17 cellular contexts compared by ENCODE assay signal in the genomic region with DNA sequence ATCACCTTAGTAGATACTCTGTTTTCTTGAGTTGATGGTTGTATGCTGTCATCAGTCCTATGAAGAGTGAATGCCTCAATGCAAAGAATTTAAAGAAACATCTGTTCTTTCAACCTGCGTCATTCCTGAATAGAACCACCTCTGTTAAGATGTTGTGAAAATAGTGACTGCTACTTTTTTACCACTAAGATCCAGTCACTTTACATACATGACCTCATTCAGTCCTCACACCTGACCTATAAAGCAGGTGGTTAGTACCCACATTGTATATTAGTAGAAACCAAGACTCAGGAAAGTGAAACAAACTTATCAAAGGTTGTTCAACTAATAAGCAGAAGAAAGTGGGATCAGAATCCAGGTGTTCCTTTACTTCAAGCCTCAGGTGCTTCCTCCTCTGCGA.
DNase-seq lines count a peak whose midpoint lies in the region; ATAC-seq and TF ChIP-seq lines count a peak whose summit lies in the region.
"Had no signal": no experiment of that assay in that cellular context is flagged by ENCODE, and none has a peak within 500 bp of the region (broad histone marks: within the 10 kb centered on the region; RNA-seq: fewer than 3 reads in every experiment).

No MANE protein-coding gene starts in this region.

- DNase-seq in RPMI8226 (peak; percentile 30), tibial artery (no peak), SIG-M5 treated with dmso at 0.1 percent for 504 hours (lab: John Stamatoyannopoulos, UW; ENCODE audit: unreplicated experiment) (no peak), SIG-M5 (lab: John Stamatoyannopoulos, UW) (no peak)
- DNase-seq in naive thymus-derived CD4-positive, alpha-beta T cell, result no peak
- DNase-seq: activated CD4-positive, alpha-beta T cell treated with anti-CD3 and anti-CD28 coated beads, Interleukin-2, amount 50 U/mL, for 48 hours; DND-41; H9; NCI-H1092; NCI-H446; Peyer's patch; stimulated activated CD4-positive, alpha-beta T cell treated with anti-CD3 and anti-CD28 coated beads, Interleukin-4, amount 100 ng/mL, for 1 hour had no signal

- CTCF ChIA-PET in naive thymus-derived CD4-positive, alpha-beta T cell (lab: Charles Lee), result no interaction called here

- no peak overlapping the region for H3K27ac Mint-ChIP-seq in naive thymus-derived CD4-positive, alpha-beta T cell
- H3K27ac Mint-ChIP-seq: H9; stimulated activated naive CD8-positive, alpha-beta T cell treated with anti-CD3 and anti-CD28 coated beads, Interleukin-15, Interleukin-2, amounts not matched to agents 100 ng/mL and 50 ng/mL, for 24 hours; T-helper 2 cell treated with Interferon-gamma antibody and Interleukin-4, amounts not matched to agents 5 μg/mL and 100 μg/mL, for 36 hours had no signal

- peaks cover 0 to 7% (median 0%) of the 10 kb centered on the region in 4 donors for H3K4me1 ChIP-seq in tibial artery
- H3K4me1 ChIP-seq in naive thymus-derived CD4-positive, alpha-beta T cell (ENCODE audit: control insufficient read depth in 2 of 2, insufficient read depth in 2 of 2, low read length in 2 of 2), result no peaks in the 10 kb centered on the region
- H3K4me1 ChIP-seq: Peyer's patch had no signal

- H3K9me3 ChIP-seq in tibial artery, result no peaks in the 10 kb centered on the region
- no peaks in the 10 kb centered on the region for H3K9me3 ChIP-seq in naive thymus-derived CD4-positive, alpha-beta T cell (ENCODE audit: control insufficient read depth in 2 of 3, low read length in 3 of 3)
- H3K9me3 ChIP-seq: Peyer's patch had no signal

- intact Hi-C loops in tibial artery (cut with DNase I; ENCODE audit: low total_unique reads), result no loop called here
- intact Hi-C loops in naive thymus-derived CD4-positive, alpha-beta T cell (cut with micrococcal nuclease), result no loop called here

- no peak overlapping the region for H3K4me3 Mint-ChIP-seq in naive thymus-derived CD4-positive, alpha-beta T cell
- H3K4me3 Mint-ChIP-seq: H9; stimulated activated naive CD8-positive, alpha-beta T cell treated with anti-CD3 and anti-CD28 coated beads, Interleukin-15, Interleukin-2, amounts not matched to agents 100 ng/mL and 50 ng/mL, for 24 hours; T-helper 2 cell treated with Interferon-gamma antibody and Interleukin-4, amounts not matched to agents 5 μg/mL and 100 μg/mL, for 36 hours had no signal

- H3K4me3 ChIP-seq in tibial artery, result no peak overlapping the region
- H3K4me3 ChIP-seq in naive thymus-derived CD4-positive, alpha-beta T cell (ENCODE audit: low read length), result no peak overlapping the region
- H3K4me3 ChIP-seq: Peyer's patch had no signal

- H3K27me3 ChIP-seq in tibial artery, result no peaks in the 10 kb centered on the region
- no peaks in the 10 kb centered on the region for H3K27me3 ChIP-seq in naive thymus-derived CD4-positive, alpha-beta T cell (ENCODE audit: control insufficient read depth in 2 of 2, insufficient read depth in 2 of 2, low read length in 2 of 2)
- H3K27me3 ChIP-seq: Peyer's patch had no signal

- no peak overlapping the region for H3K27ac ChIP-seq in tibial artery
- H3K27ac ChIP-seq in naive thymus-derived CD4-positive, alpha-beta T cell (ENCODE audit: low read depth, low read length), result no peak overlapping the region
- H3K27ac ChIP-seq: Peyer's patch had no signal

- ATAC-seq in GM18873 (IDR thresholded peaks at IDR 0.05; ENCODE audit: low FRiP score, unreplicated experiment) (peak; percentile 69), GM21576 (IDR thresholded peaks at IDR 0.05; ENCODE audit: unreplicated experiment) (peak; percentile 59), HG03045 (IDR thresholded peaks at IDR 0.05; ENCODE audit: unreplicated experiment) (peak; percentile 92)
- no peak for ATAC-seq in naive thymus-derived CD4-positive, alpha-beta T cell

- H3K9me3 Mint-ChIP-seq in naive thymus-derived CD4-positive, alpha-beta T cell, result peaks cover 0 to 3% (median 0%) of the 10 kb centered on the region in 11 donors
- H3K9me3 Mint-ChIP-seq: H9; T-helper 2 cell treated with Interferon-gamma antibody and Interleukin-4, amounts not matched to agents 5 μg/mL and 100 μg/mL, for 36 hours had no signal

- POLR2A ChIA-PET in naive thymus-derived CD4-positive, alpha-beta T cell (lab: Charles Lee), result no interaction called here

- no peaks in the 10 kb centered on the region for H3K4me1 Mint-ChIP-seq in naive thymus-derived CD4-positive, alpha-beta T cell
- H3K4me1 Mint-ChIP-seq: H9 had no signal

- H3K36me3 Mint-ChIP-seq in naive thymus-derived CD4-positive, alpha-beta T cell, result no peaks in the 10 kb centered on the region

- peaks cover 6 to 38% (median 7%) of the 10 kb centered on the region in 3 donors for H3K36me3 ChIP-seq in tibial artery
- H3K36me3 ChIP-seq in naive thymus-derived CD4-positive, alpha-beta T cell (ENCODE audit: control insufficient read depth in 2 of 3, insufficient read depth in 3 of 3, low read length in 3 of 3), result no peaks in the 10 kb centered on the region

- TF ChIP-seq CTCF in tibial artery (IDR thresholded peaks at IDR 0.05), result no peak

- no peaks in the 10 kb centered on the region for H3K27me3 Mint-ChIP-seq in naive thymus-derived CD4-positive, alpha-beta T cell
- H3K27me3 Mint-ChIP-seq: stimulated activated naive CD8-positive, alpha-beta T cell treated with anti-CD3 and anti-CD28 coated beads, Interleukin-15, Interleukin-2, amounts not matched to agents 100 ng/mL and 50 ng/mL, for 24 hours had no signal
